1 cellular context compared by ENCODE assay signal in the genomic region with DNA sequence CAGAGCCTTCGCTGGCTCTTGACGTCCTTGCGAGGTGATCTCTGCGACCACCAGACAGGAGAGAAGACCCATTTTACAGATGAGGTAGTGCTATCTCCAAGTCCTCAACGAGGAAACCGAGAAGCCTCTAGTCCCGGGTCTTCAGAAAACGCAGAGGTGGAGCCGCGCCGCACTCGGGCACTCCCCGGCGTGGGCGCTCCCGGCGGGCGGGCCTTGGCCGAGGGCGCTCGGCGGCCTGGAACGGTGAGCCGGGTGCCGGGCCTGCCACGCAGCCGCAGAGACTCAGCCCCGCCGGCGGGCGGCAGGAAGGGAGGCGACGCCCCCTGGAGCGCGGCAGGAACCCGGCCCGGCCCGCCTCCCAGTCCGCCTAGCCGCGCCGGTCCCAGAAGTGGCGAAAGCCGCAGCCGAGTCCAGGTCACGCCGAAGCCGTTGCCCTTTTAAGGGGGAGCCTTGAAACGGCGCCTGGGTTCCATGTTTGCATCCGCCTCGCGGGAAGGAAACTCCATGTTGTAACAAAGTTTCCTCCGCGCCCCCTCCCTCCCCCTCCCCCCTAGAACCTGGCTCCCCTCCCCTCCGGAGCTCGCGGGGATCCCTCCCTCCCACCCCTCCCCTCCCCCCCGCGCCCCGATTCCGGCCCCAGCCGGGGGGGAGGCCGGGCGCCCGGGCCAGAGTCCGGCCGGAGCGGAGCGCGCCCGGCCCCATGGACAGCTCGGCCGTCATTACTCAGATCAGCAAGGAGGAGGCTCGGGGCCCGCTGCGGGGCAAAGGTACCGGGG.
TF ChIP-seq lines count a peak whose summit lies in the region.

A gene with protein sequence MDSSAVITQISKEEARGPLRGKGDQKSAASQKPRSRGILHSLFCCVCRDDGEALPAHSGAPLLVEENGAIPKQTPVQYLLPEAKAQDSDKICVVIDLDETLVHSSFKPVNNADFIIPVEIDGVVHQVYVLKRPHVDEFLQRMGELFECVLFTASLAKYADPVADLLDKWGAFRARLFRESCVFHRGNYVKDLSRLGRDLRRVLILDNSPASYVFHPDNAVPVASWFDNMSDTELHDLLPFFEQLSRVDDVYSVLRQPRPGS (plus strand): TSS at position 478 of the 776 bp plus-strand sequence. CDS start 223 bp downstream, at position 701.

TF ChIP-seq in IMR-90, 13 proteins besides CTCF, POLR2A, EP300 and RAD21 (continued from another document):
- TF ChIP-seq RCOR1 (IDR thresholded peaks at IDR 0.05; ENCODE audit: insufficient replicate concordance, low read length) = no peak
- peak; percentile 70 for TF ChIP-seq CEBPB (IDR thresholded peaks at IDR 0.05; ENCODE audit: low read depth, low read length)
- TF ChIP-seq MXI1 (IDR thresholded peaks at IDR 0.05; ENCODE audit: borderline replicate concordance, low read depth, low read length) = peak; percentile 33
- peak; percentile 67; the same call in 1 of the 2 replicates for TF ChIP-seq BHLHE40 (IDR thresholded peaks at IDR 0.05; ENCODE audit: low read depth, low read length)
- TF ChIP-seq USF2 (IDR thresholded peaks at IDR 0.05; ENCODE audit: low read depth, low read length) = no peak
- no peak for TF ChIP-seq NFE2L2 (IDR thresholded peaks at IDR 0.05; ENCODE audit: low read depth, low read length)
- TF ChIP-seq FOS (IDR thresholded peaks at IDR 0.05; ENCODE audit: low read depth, low read length) = no peak
